ENCODE assay signal across 8 cellular contexts in the genomic region with DNA sequence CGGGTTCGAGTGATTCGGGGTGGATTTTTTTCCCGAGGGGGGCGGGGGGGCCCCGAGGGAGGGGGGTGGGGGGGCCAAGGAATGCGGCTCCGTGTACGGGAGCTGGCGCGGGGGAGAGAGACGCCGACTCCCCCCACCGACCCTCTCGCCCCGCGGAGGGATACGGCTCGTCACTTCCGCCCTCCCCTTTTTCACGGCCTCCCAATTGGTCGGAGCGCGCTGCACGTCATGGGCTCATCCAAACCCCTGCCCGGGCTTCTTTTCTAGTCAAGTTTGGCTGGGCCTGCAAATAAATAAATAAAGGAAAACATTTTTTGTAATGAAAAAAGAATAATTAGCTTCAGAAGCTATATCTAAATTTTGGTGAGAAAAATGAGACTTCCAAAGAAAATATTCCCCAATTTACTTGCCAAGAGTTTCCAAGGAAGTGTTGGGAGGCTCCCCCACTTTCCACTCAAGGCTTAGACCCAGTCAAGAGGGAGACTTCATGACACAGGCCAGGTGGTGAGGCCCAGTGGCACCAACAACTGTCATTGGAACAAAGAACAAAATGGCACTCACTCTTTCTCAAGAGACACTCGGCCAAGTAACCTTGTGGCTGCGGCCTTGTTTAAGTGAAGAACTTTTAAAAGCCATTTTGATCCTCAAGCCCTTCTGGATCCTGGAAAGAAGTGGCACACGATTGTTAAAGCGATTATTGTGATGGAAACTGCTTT. TPM values are rescaled to one million over a fixed set of nuclear protein-coding genes. Genes with fewer than 3 reads are reported as not detected.
DNase-seq lines count a peak whose midpoint lies in the region; ATAC-seq and FAIRE-seq lines count a peak whose summit lies in the region.

A gene with protein sequence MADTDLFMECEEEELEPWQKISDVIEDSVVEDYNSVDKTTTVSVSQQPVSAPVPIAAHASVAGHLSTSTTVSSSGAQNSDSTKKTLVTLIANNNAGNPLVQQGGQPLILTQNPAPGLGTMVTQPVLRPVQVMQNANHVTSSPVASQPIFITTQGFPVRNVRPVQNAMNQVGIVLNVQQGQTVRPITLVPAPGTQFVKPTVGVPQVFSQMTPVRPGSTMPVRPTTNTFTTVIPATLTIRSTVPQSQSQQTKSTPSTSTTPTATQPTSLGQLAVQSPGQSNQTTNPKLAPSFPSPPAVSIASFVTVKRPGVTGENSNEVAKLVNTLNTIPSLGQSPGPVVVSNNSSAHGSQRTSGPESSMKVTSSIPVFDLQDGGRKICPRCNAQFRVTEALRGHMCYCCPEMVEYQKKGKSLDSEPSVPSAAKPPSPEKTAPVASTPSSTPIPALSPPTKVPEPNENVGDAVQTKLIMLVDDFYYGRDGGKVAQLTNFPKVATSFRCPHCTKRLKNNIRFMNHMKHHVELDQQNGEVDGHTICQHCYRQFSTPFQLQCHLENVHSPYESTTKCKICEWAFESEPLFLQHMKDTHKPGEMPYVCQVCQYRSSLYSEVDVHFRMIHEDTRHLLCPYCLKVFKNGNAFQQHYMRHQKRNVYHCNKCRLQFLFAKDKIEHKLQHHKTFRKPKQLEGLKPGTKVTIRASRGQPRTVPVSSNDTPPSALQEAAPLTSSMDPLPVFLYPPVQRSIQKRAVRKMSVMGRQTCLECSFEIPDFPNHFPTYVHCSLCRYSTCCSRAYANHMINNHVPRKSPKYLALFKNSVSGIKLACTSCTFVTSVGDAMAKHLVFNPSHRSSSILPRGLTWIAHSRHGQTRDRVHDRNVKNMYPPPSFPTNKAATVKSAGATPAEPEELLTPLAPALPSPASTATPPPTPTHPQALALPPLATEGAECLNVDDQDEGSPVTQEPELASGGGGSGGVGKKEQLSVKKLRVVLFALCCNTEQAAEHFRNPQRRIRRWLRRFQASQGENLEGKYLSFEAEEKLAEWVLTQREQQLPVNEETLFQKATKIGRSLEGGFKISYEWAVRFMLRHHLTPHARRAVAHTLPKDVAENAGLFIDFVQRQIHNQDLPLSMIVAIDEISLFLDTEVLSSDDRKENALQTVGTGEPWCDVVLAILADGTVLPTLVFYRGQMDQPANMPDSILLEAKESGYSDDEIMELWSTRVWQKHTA (N-terminal part only) (minus strand): TSS at position 164 of the 716 bp plus-strand sequence. CDS start 17,290 bp downstream, outside the sequence.

- H3K27me3 ChIP-seq in effector memory CD4-positive, alpha-beta T cell (replicated peaks; ENCODE audit: control insufficient read depth, insufficient read depth, low read length, poor library complexity, severe bottlenecking), result no peaks in the 10 kb centered on the region

- H3K4me3 ChIP-seq in effector memory CD4-positive, alpha-beta T cell (ENCODE audit: insufficient read depth, low read depth, low read length, poor library complexity, severe bottlenecking), result peak within 1 kb of the TSS; percentile 69

- CTCF ChIA-PET in activated CD8-positive, alpha-beta memory T cell treated with anti-CD3 and anti-CD28 coated beads for 36 hours (lab: Charles Lee), result interaction anchor here (0.6 kb wide), 1 partner anchor 184 kb away, joined by 3 read pairs; no protein-coding TSS in a partner anchor

- no peaks in the 10 kb centered on the region for H3K9me3 ChIP-seq in effector memory CD4-positive, alpha-beta T cell (ENCODE audit: control insufficient read depth, low read length)

- no peak for FAIRE-seq in HTR-8/SVneo (lab: Jason Lieb, UNC)

- DNase-seq in C1 segment of cervical spinal cord (lab: John Stamatoyannopoulos, UW), result peak; percentile 66 to 95 (median 92)
- DNase-seq in HTR-8/SVneo (ENCODE audit: insufficient read length, low spot score), result peak; percentile 89
- peak; percentile 86 for DNase-seq in NOMO-1 treated with DMSO at 0.1 percent for 48 hours (lab: John Stamatoyannopoulos, UW; ENCODE audit: unreplicated experiment)
- peak; percentile 84 to 89 (median 88) for DNase-seq in effector memory CD4-positive, alpha-beta T cell
- DNase-seq in lung microvascular endothelial cell (ENCODE audit: low read depth in 2 of 2), result peak; percentile 98 to 99
- peak; percentile 89 to 92 (median 90) for DNase-seq in stimulated activated CD4-positive, alpha-beta T cell treated with anti-CD3 and anti-CD28 coated beads, TNF-alpha, amount 100 ng/mL, for 4 hours (ENCODE audit: low read depth in 3 of 3)

- H3K27ac ChIP-seq in effector memory CD4-positive, alpha-beta T cell (ENCODE audit: insufficient read depth, low read length, poor library complexity, severe bottlenecking), result peak within 1 kb of the TSS; percentile 81

- H3K4me1 ChIP-seq in effector memory CD4-positive, alpha-beta T cell (ENCODE audit: control insufficient read depth, insufficient read depth, low read length, poor library complexity, severe bottlenecking), result peaks cover 6% of the 10 kb centered on the region

- no peaks in the 10 kb centered on the region for H3K36me3 ChIP-seq in effector memory CD4-positive, alpha-beta T cell (ENCODE audit: control insufficient read depth, insufficient read depth, low read length)

- ATAC-seq in GM19463 (IDR thresholded peaks at IDR 0.05; ENCODE audit: unreplicated experiment), result peak; percentile 77

- POLR2A ChIA-PET in activated CD8-positive, alpha-beta memory T cell treated with anti-CD3 and anti-CD28 coated beads for 36 hours (lab: Charles Lee), result interaction anchor here (1.5 kb wide), 1 partner anchor 15 kb away, joined by 7 read pairs; no protein-coding TSS in a partner anchor

RNA-seq across cellular contexts. Expression of the gene that starts here (rescaled TPM):
- total RNA-seq in activated CD8-positive, alpha-beta memory T cell treated with anti-CD3 and anti-CD28 coated beads for 36 hours, result 10 to 100 TPM; 63.0 to 63.9 TPM
- total RNA-seq in lung microvascular endothelial cell, result 7.6 and 13.9 TPM in 2 replicates

Comparison
In these comparisons a context has a peak if more than half of its experiments do, and no peak if none do; other contexts are left out.
1. Peak in every context shown above with its lines: DNase-seq, ATAC-seq, H3K4me3 ChIP-seq and H3K27ac ChIP-seq.